20 cellular contexts compared by ENCODE assay signal in genomic region chr4:82957045-82957444, GRCh38. TPM values are rescaled to one million over a fixed set of nuclear protein-coding genes. Genes with fewer than 3 reads are reported as not detected.
DNase-seq lines count a peak whose midpoint lies in the region; ATAC-seq, FAIRE-seq and TF ChIP-seq lines count a peak whose summit lies in the region.
"Had no signal": no experiment of that assay in that cellular context is flagged by ENCODE, and none has a peak within 500 bp of the region (broad histone marks: within the 10 kb centered on the region; RNA-seq: fewer than 3 reads in every experiment).

No MANE protein-coding gene starts in this region.

- FAIRE-seq in HepG2 (lab: Jason Lieb, UNC): no peak
- FAIRE-seq: urothelium cell line had no signal

- TF ChIP-seq RAD21 in HepG2 (CRISPR knock-in tag; IDR thresholded peaks at IDR 0.05): no peak

- no peak overlapping the region for H2AFZ ChIP-seq in HepG2 (ENCODE audit: low read length)
- H2AFZ ChIP-seq in GM23248: no peak overlapping the region
- H2AFZ ChIP-seq: parathyroid adenoma had no signal

- whole genome bisulfite sequencing in HepG2 (ENCODE audit: low lambda C conversion rate): 96% methylated on average over 1 of the region's 1 CpG
- 91% methylated on average over 1 of the region's 1 CpG for WGBS in right lobe of liver (ENCODE audit: insufficient coverage, low coverage, low lambda C conversion rate, missing lambda C conversion rate)
- WGBS in gastroesophageal sphincter (ENCODE audit: low coverage in 1 of 2), 2 donors: 86 to 93% methylated on average over 1 of the region's 1 CpG
- 96 to 100% methylated on average over 1 of the region's 1 CpG for WGBS in GM23248 (ENCODE audit: low coverage in 1 of 2, low lambda C conversion rate in 2 of 2, missing lambda C conversion rate in 2 of 2), 2 experiments

- TF ChIP-seq POLR2A in HepG2 (IDR thresholded peaks at IDR 0.05; ENCODE audit: insufficient read depth in 1 of 2, low read depth in 2 of 2, low read length in 2 of 2) (no peak), right lobe of liver (IDR thresholded peaks at IDR 0.05) (no peak), gastroesophageal sphincter (IDR thresholded peaks at IDR 0.05) (no peak)

- TF ChIP-seq EP300 in HepG2 (IDR thresholded peaks at IDR 0.05; ENCODE audit: low read depth in 2 of 2, low read length in 2 of 2) (no peak), HepG2 (CRISPR knock-in tag; IDR thresholded peaks at IDR 0.05; ENCODE audit: borderline replicate concordance) (no peak), gastroesophageal sphincter (IDR thresholded peaks at IDR 0.05) (no peak)

- intact Hi-C loops in HepG2 (cut with micrococcal nuclease; ENCODE audit: unreplicated experiment) (no loop called here), right lobe of liver (cut with DNase I) (no loop called here)

- H3K4me2 ChIP-seq in HepG2 (ENCODE audit: low read depth, low read length) (no peak overlapping the region), GM23248 (ENCODE audit: unreplicated experiment) (no peak overlapping the region)

- no peak overlapping the region for H3K27ac ChIP-seq in HepG2 (ENCODE audit: extremely low read length, insufficient read depth, low read length)
- H3K27ac ChIP-seq in right lobe of liver: no peak overlapping the region
- no peak overlapping the region for H3K27ac ChIP-seq in RWPE2 (ENCODE audit: poor library complexity, severe bottlenecking)
- H3K27ac ChIP-seq in gastroesophageal sphincter: no peak overlapping the region
- H3K27ac ChIP-seq in substantia nigra (ENCODE audit: low read depth, low read length, poor library complexity, severe bottlenecking): no peak overlapping the region
- H3K27ac ChIP-seq in GM23248: no peak overlapping the region
- H3K27ac ChIP-seq: ascending aorta, parathyroid adenoma, VCaP had no signal

- H3K27me3 ChIP-seq in HepG2 (ENCODE audit: control insufficient read depth in 1 of 2, insufficient read depth in 2 of 2, low read length in 2 of 2) (no peaks in the 10 kb centered on the region), right lobe of liver (no peaks in the 10 kb centered on the region), RWPE2 (ENCODE audit: insufficient read depth, poor library complexity, severe bottlenecking) (no peaks in the 10 kb centered on the region), gastroesophageal sphincter (no peaks in the 10 kb centered on the region), GM23248 (replicated peaks; ENCODE audit: insufficient read depth) (no peaks in the 10 kb centered on the region)
- H3K27me3 ChIP-seq: ascending aorta had no signal

- peaks cover 9 to 46% of the 10 kb centered on the region in 2 experiments; a peak in 4 of 5 replicates for H3K36me3 ChIP-seq in HepG2 (replicated peaks in 1 of 2; ENCODE audit: control insufficient read depth in 1 of 2, insufficient read depth in 2 of 2, low read length in 2 of 2)
- no peaks in the 10 kb centered on the region for H3K36me3 ChIP-seq in right lobe of liver
- peaks cover 13% of the 10 kb centered on the region for H3K36me3 ChIP-seq in RWPE2 (ENCODE audit: low read depth)
- peaks cover 0 to 16% of the 10 kb centered on the region in 2 donors for H3K36me3 ChIP-seq in gastroesophageal sphincter
- H3K36me3 ChIP-seq in GM23248 (ENCODE audit: low read depth): peaks cover 8% of the 10 kb centered on the region; the same call in 1 of the 2 replicates

- no peak for TF ChIP-seq CTCF in HepG2 (CRISPR knock-in tag; IDR thresholded peaks at IDR 0.05)
- TF ChIP-seq CTCF in right lobe of liver (IDR thresholded peaks at IDR 0.05): no peak
- TF ChIP-seq CTCF in RWPE2 (IDR thresholded peaks at IDR 0.05; ENCODE audit: poor library complexity, severe bottlenecking): no peak
- no peak for TF ChIP-seq CTCF in gastroesophageal sphincter (IDR thresholded peaks at IDR 0.05)

- no peaks in the 10 kb centered on the region for H3K9me2 ChIP-seq in GM23248 (ENCODE audit: insufficient read depth)

- POLR2A ChIA-PET in HepG2 (lab: Yijun Ruan, JAX): no interaction called here

- H3K79me2 ChIP-seq in HepG2 (ENCODE audit: insufficient read depth, low read length) (peaks cover 9% of the 10 kb centered on the region), GM23248 (ENCODE audit: insufficient read depth) (no peaks in the 10 kb centered on the region; the same call in 1 of the 2 replicates)
- H3K79me2 ChIP-seq: parathyroid adenoma had no signal

- H3K9ac ChIP-seq in HepG2 (ENCODE audit: insufficient read depth, low read depth, low read length) (no peak overlapping the region), GM23248 (no peak overlapping the region)
- H3K9ac ChIP-seq: parathyroid adenoma had no signal

- CTCF ChIA-PET in HepG2 (lab: Yijun Ruan, JAX; ENCODE audit: low intra/inter-chr PET ratio, low total read pairs): no interaction called here

- H3F3A ChIP-seq in GM23248 (ENCODE audit: insufficient read depth): no peaks in the 10 kb centered on the region

- H3K4me3 ChIP-seq in HepG2 (replicated peaks in 1 of 3; ENCODE audit: insufficient read depth in 1 of 3, low read depth in 2 of 3, low read length in 3 of 3): no peak overlapping the region
- no peak overlapping the region for H3K4me3 ChIP-seq in right lobe of liver
- no peak overlapping the region for H3K4me3 ChIP-seq in RWPE2 (ENCODE audit: severe bottlenecking)
- no peak overlapping the region for H3K4me3 ChIP-seq in gastroesophageal sphincter
- H3K4me3 ChIP-seq in GM23248: no peak overlapping the region
- H3K4me3 ChIP-seq: ascending aorta had no signal

- in situ Hi-C loops in HepG2 (cut with HindIII; ENCODE audit: extremely low pct_ligation_motif_present, low pct_unique_long_range_greater_than_20kb) (no loop called here), GM23248 (cut with MboI) (no loop called here)

- no peak for ATAC-seq in HepG2
- no peak for ATAC-seq in right lobe of liver
- ATAC-seq in HG03342 (IDR thresholded peaks at IDR 0.05; ENCODE audit: unreplicated experiment): peak; percentile 52
- peak; percentile 19; the same call in 1 of the 3 replicates for ATAC-seq in RWPE2 (ENCODE audit: low read depth)
- ATAC-seq in gastroesophageal sphincter: no peak
- ATAC-seq in GM18520 (IDR thresholded peaks at IDR 0.05; ENCODE audit: unreplicated experiment): no peak
- ATAC-seq: naive thymus-derived CD8-positive, alpha-beta T cell; T-cell had no signal

- TSS peak; percentile 33 for BruUV-seq in HepG2 (replicated peaks; lab: Mats Ljungman, UMichigan)

- DNase-seq in HepG2 (ENCODE audit: low spot score) (no peak), right lobe of liver (no peak), RWPE2 (ENCODE audit: low spot score) (no peak), substantia nigra (lab: John Stamatoyannopoulos, UW) (no peak), GM23248 (no peak)
- DNase-seq: endodermal cell; islet precursor cell; Kasumi-1; mesendoderm; naive thymus-derived CD8-positive, alpha-beta T cell; NCI-H1436; stimulated activated CD4-positive, alpha-beta T cell treated with anti-CD3 and anti-CD28 coated beads, Interleukin-1b, Interleukin-23, amount 100 ng/mL, for 48 hours; T-cell had no signal

- H3K4me1 ChIP-seq in HepG2 (ENCODE audit: insufficient read depth, low read length): no peaks in the 10 kb centered on the region
- H3K4me1 ChIP-seq in right lobe of liver: no peaks in the 10 kb centered on the region
- H3K4me1 ChIP-seq in RWPE2 (ENCODE audit: insufficient read depth, poor library complexity, severe bottlenecking): peaks cover 4% of the 10 kb centered on the region
- no peaks in the 10 kb centered on the region for H3K4me1 ChIP-seq in gastroesophageal sphincter
- H3K4me1 ChIP-seq in GM23248 (ENCODE audit: insufficient read depth): no peaks in the 10 kb centered on the region
- H3K4me1 ChIP-seq: ascending aorta, parathyroid adenoma had no signal

- H3K9me3 ChIP-seq in HepG2 (ENCODE audit: low read length) (no peaks in the 10 kb centered on the region), right lobe of liver (no peaks in the 10 kb centered on the region), RWPE2 (ENCODE audit: severe bottlenecking) (no peaks in the 10 kb centered on the region), gastroesophageal sphincter (no peaks in the 10 kb centered on the region), GM23248 (ENCODE audit: low read depth) (no peaks in the 10 kb centered on the region)
- H3K9me3 ChIP-seq: ascending aorta had no signal

- no peaks in the 10 kb centered on the region for H4K20me1 ChIP-seq in HepG2 (ENCODE audit: insufficient read depth, low read length)
- no peaks in the 10 kb centered on the region for H4K20me1 ChIP-seq in GM23248 (ENCODE audit: insufficient read depth)

RNA-seq across cellular contexts. Expression of gene LIN54, which starts 53.6 kb away (rescaled TPM):
- total RNA-seq in HepG2 (2016; rRNA removed; fragmentation: Illumina TruSeq; extraction: Trizol) (25.2 and 37.9 TPM in 2 replicates), right lobe of liver (1 to 10 TPM; 5.4 to 8.1 (median 6.0) TPM), gastroesophageal sphincter (10 to 100 TPM in 2 of 4 donors, 1 to 10 TPM in 2; 7.8 to 15.3 (median 10.2) TPM)
- 8.4 and 9.1 TPM in 2 replicates for total RNA-seq in HepG2 (2016; cell fraction: cytosol; rRNA removed; fragmentation: Illumina TruSeq; extraction: Trizol; ENCODE audit: low read depth)
- 25.9 and 35.0 TPM in 2 replicates for total RNA-seq in HepG2 (2016; cell fraction: insoluble cytoplasmic fraction; rRNA removed; fragmentation: Illumina TruSeq; extraction: Trizol)
- 22.0 and 27.4 TPM in 2 replicates for total RNA-seq in HepG2 (2016; cell fraction: membrane; rRNA removed; fragmentation: Illumina TruSeq; extraction: Trizol)
- total RNA-seq in HepG2 (2016; cell fraction: nucleus; rRNA removed; fragmentation: Illumina TruSeq; extraction: Trizol): 17.6 and 19.1 TPM in 2 replicates
- polyA plus RNA-seq in HepG2 (2011; rRNA removed) (22.8 and 32.9 TPM in 2 replicates), GM23248 (2016; fragmentation: Nextera tagmentation; extraction: Ambion mirVana) (6.4 and 6.8 TPM in 2 replicates)
- polyA plus RNA-seq in HepG2 (2011; cell fraction: cytosol; rRNA removed): 19.1 and 19.4 TPM in 2 replicates
- 8.3 and 11.2 TPM in 2 replicates for polyA plus RNA-seq in HepG2 (2011; cell fraction: nucleus; rRNA removed)
- 11.1 and 21.5 TPM in 2 replicates for polyA plus RNA-seq in HepG2 (2012)
- polyA plus RNA-seq in HepG2 (2016; cell fraction: cytosol; fragmentation: Illumina TruSeq; extraction: Trizol; ENCODE audit: low read depth): 1.1 and 1.4 TPM in 2 replicates
- 22.9 and 24.1 TPM in 2 replicates for polyA plus RNA-seq in HepG2 (2016; cell fraction: insoluble cytoplasmic fraction; fragmentation: Illumina TruSeq; extraction: Trizol; ENCODE audit: low read depth)
- polyA plus RNA-seq in HepG2 (2016; cell fraction: membrane; fragmentation: Illumina TruSeq; extraction: Trizol; ENCODE audit: low read depth): 6.1 and 7.3 TPM in 2 replicates
- 12.3 and 15.5 TPM in 2 replicates for polyA plus RNA-seq in HepG2 (2016; cell fraction: nucleus; fragmentation: Illumina TruSeq; extraction: Trizol; ENCODE audit: insufficient read depth, low read depth)
- 41.1 and 60.7 TPM in 2 replicates for polyA minus RNA-seq in HepG2 (2011; rRNA and poly(A)+ RNA removed; ENCODE audit: low replicate concordance)
- 36.7 and 41.0 TPM in 2 replicates for polyA minus RNA-seq in HepG2 (2011; cell fraction: cytosol; rRNA and poly(A)+ RNA removed)
- polyA minus RNA-seq in HepG2 (2011; cell fraction: nucleus; rRNA and poly(A)+ RNA removed): 54.2 and 57.2 TPM in 2 replicates
- 10.4 and 13.3 TPM in 2 replicates for total RNA-seq in GM23248 (2014; rRNA removed; shearing (Covaris generic))

RNA-seq across cellular contexts. Expression of gene THAP9, which starts 56.5 kb away (rescaled TPM):
- 7.2 and 11.4 TPM in 2 replicates for total RNA-seq in HepG2 (2016; rRNA removed; fragmentation: Illumina TruSeq; extraction: Trizol)
- total RNA-seq in HepG2 (2016; cell fraction: cytosol; rRNA removed; fragmentation: Illumina TruSeq; extraction: Trizol; ENCODE audit: low read depth): 1.2 and 2.2 TPM in 2 replicates
- 7.7 and 12.8 TPM in 2 replicates for total RNA-seq in HepG2 (2016; cell fraction: insoluble cytoplasmic fraction; rRNA removed; fragmentation: Illumina TruSeq; extraction: Trizol)
- 5.3 and 5.5 TPM in 2 replicates for total RNA-seq in HepG2 (2016; cell fraction: membrane; rRNA removed; fragmentation: Illumina TruSeq; extraction: Trizol)
- total RNA-seq in HepG2 (2016; cell fraction: nucleus; rRNA removed; fragmentation: Illumina TruSeq; extraction: Trizol): 7.6 and 8.8 TPM in 2 replicates
- polyA plus RNA-seq in HepG2 (2011; rRNA removed): 4.8 and 6.0 TPM in 2 replicates
- polyA plus RNA-seq in HepG2 (2011; cell fraction: cytosol; rRNA removed): 1.6 and 2.5 TPM in 2 replicates
- 3.3 and 5.5 TPM in 2 replicates for polyA plus RNA-seq in HepG2 (2011; cell fraction: nucleus; rRNA removed)
- polyA plus RNA-seq in HepG2 (2012): 4.3 and 4.8 TPM in 2 replicates
- 0.57 and 0.67 TPM in 2 replicates for polyA plus RNA-seq in HepG2 (2016; cell fraction: cytosol; fragmentation: Illumina TruSeq; extraction: Trizol; ENCODE audit: low read depth)
- polyA plus RNA-seq in HepG2 (2016; cell fraction: insoluble cytoplasmic fraction; fragmentation: Illumina TruSeq; extraction: Trizol; ENCODE audit: low read depth): 4.5 and 7.1 TPM in 2 replicates
- 0.98 and 1.1 TPM in 2 replicates for polyA plus RNA-seq in HepG2 (2016; cell fraction: membrane; fragmentation: Illumina TruSeq; extraction: Trizol; ENCODE audit: low read depth)
- polyA plus RNA-seq in HepG2 (2016; cell fraction: nucleus; fragmentation: Illumina TruSeq; extraction: Trizol; ENCODE audit: insufficient read depth, low read depth): 10.1 and 11.6 TPM in 2 replicates
- 3.1 and 5.1 TPM in 2 replicates for polyA minus RNA-seq in HepG2 (2011; rRNA and poly(A)+ RNA removed; ENCODE audit: low replicate concordance)
- polyA minus RNA-seq in HepG2 (2011; cell fraction: cytosol; rRNA and poly(A)+ RNA removed): 5.0 and 5.4 TPM in 2 replicates
- polyA minus RNA-seq in HepG2 (2011; cell fraction: nucleus; rRNA and poly(A)+ RNA removed): 12.1 and 13.3 TPM in 2 replicates
- 1 to 10 TPM in 5 of 6 experiments, under 1 TPM in 1; 0.92 to 3.8 (median 3.0) TPM for total RNA-seq in right lobe of liver
- 10 to 100 TPM in 1 of 4 donors, 1 to 10 TPM in 3; 2.6 to 12.5 (median 5.7) TPM for total RNA-seq in gastroesophageal sphincter
- total RNA-seq in GM23248 (2014; rRNA removed; shearing (Covaris generic)): 1.6 and 3.9 TPM in 2 replicates
- 1.3 and 2.0 TPM in 2 replicates for polyA plus RNA-seq in GM23248 (2016; fragmentation: Nextera tagmentation; extraction: Ambion mirVana)

Comparison
In these comparisons a context has a peak if more than half of its experiments do, and no peak if none do; other contexts are left out.
1. ATAC-seq: peak in HG03342 (single experiment) and RWPE2 (single experiment); none in HepG2 (single experiment), right lobe of liver (0 of 4), gastroesophageal sphincter (single experiment) and GM18520 (single experiment).